1 cellular context compared by ENCODE assay signal in genomic region chr7:87003872-87004798, GRCh38.
TF ChIP-seq lines count a peak whose summit lies in the region.

No MANE protein-coding gene starts in this region.

TF ChIP-seq in K562, 482 proteins besides CTCF, POLR2A, EP300 and RAD21 (continued from another document and continues in another):
- TF ChIP-seq MBD1 (CRISPR knock-in tag; IDR thresholded peaks at IDR 0.05): no peak
- TF ChIP-seq JUND (IDR thresholded peaks at IDR 0.05; ENCODE audit: borderline replicate concordance, low read depth, low read length): peak; percentile 88
- peak; percentile 92; the same call in 2 of the 3 replicates for TF ChIP-seq JUND (tag; IDR thresholded peaks at IDR 0.05; ENCODE audit: borderline replicate concordance, low read depth, low read length)
- no peak for TF ChIP-seq ZNF143 (CRISPR knock-in tag; IDR thresholded peaks at IDR 0.05)
- TF ChIP-seq MCM7 (IDR thresholded peaks at IDR 0.05): no peak
- TF ChIP-seq SMARCB1 (IDR thresholded peaks at IDR 0.05; ENCODE audit: insufficient read length, low read depth): peak; percentile 23
- no peak for TF ChIP-seq POLR2B (IDR thresholded peaks at IDR 0.05; ENCODE audit: low read depth, partially characterized antibody)
- TF ChIP-seq PCBP2 (IDR thresholded peaks at IDR 0.05; ENCODE audit: low read depth, low read length, poor library complexity, severe bottlenecking): no peak
- TF ChIP-seq TRIM25 (IDR thresholded peaks at IDR 0.05; ENCODE audit: borderline replicate concordance): no peak
- TF ChIP-seq CBFA2T3 (IDR thresholded peaks at IDR 0.05): peak; percentile 70
- TF ChIP-seq, protein P1, sequence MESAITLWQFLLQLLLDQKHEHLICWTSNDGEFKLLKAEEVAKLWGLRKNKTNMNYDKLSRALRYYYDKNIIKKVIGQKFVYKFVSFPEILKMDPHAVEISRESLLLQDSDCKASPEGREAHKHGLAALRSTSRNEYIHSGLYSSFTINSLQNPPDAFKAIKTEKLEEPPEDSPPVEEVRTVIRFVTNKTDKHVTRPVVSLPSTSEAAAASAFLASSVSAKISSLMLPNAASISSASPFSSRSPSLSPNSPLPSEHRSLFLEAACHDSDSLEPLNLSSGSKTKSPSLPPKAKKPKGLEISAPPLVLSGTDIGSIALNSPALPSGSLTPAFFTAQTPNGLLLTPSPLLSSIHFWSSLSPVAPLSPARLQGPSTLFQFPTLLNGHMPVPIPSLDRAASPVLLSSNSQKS (CRISPR knock-in tag; IDR thresholded peaks at IDR 0.05): no peak
- TF ChIP-seq POLR3G (IDR thresholded peaks at IDR 0.05; ENCODE audit: extremely low read depth, insufficient read length, insufficient replicate concordance): no peak
- peak; percentile 57 for TF ChIP-seq ZNF592 (IDR thresholded peaks at IDR 0.05)
- TF ChIP-seq KAT7 (CRISPR knock-in tag; IDR thresholded peaks at IDR 0.05; ENCODE audit: borderline replicate concordance): no peak
- no peak for TF ChIP-seq POLR3A (IDR thresholded peaks at IDR 0.05; ENCODE audit: borderline replicate concordance, extremely low read depth, insufficient read depth, insufficient read length)
- no peak for TF ChIP-seq NUFIP1 (IDR thresholded peaks at IDR 0.05; ENCODE audit: partially characterized antibody)
- 0 out of 4 replicates have a peak, but pooled peaks of 1 of the 2 experiments have one; percentile 45 for TF ChIP-seq CSDE1 (IDR thresholded peaks at IDR 0.05)
- no peak for TF ChIP-seq HNRNPUL1 (IDR thresholded peaks at IDR 0.05; ENCODE audit: low read length)
- TF ChIP-seq PTTG1 (tag; IDR thresholded peaks at IDR 0.05; ENCODE audit: low read depth): no peak
- no peak for TF ChIP-seq STAT5B (CRISPR knock-in tag; IDR thresholded peaks at IDR 0.05)
- TF ChIP-seq SAP30 (IDR thresholded peaks at IDR 0.05; ENCODE audit: borderline replicate concordance, insufficient read depth, low read depth, low read length, poor library complexity, severe bottlenecking): peak; percentile 54
- peak; percentile 70 for TF ChIP-seq TCF3 (CRISPR knock-in tag; IDR thresholded peaks at IDR 0.05)
- TF ChIP-seq KDM4B (IDR thresholded peaks at IDR 0.05; ENCODE audit: borderline replicate concordance in 2 of 2, low read depth in 1 of 2): no peak
- TF ChIP-seq TFAP4 (CRISPR knock-in tag; IDR thresholded peaks at IDR 0.05; ENCODE audit: borderline replicate concordance): peak; percentile 98
- TF ChIP-seq NFE2 (IDR thresholded peaks at IDR 0.05; ENCODE audit: low read depth): peak; percentile 73
- 0 out of 2 replicates have a peak, but pooled peaks have one; percentile 17 for TF ChIP-seq ZNF395 (CRISPR knock-in tag; IDR thresholded peaks at IDR 0.05)
- TF ChIP-seq EZH2 (IDR thresholded peaks at IDR 0.05; ENCODE audit: borderline replicate concordance, low read depth, low read length): no peak
- no peak for TF ChIP-seq ZNF253 (CRISPR knock-in tag; conservative IDR thresholded peaks at IDR 0.05)
- TF ChIP-seq MAFG (tag; conservative IDR thresholded peaks at IDR 0.05): peak; percentile 59; the same call in 1 of the 2 replicates
- TF ChIP-seq NONO (IDR thresholded peaks at IDR 0.05; ENCODE audit: low read depth in 2 of 2, low read length in 1 of 2): no peak
- no peak for TF ChIP-seq ZNF184 (CRISPR knock-in tag; IDR thresholded peaks at IDR 0.05)
- TF ChIP-seq PRPF4 (IDR thresholded peaks at IDR 0.05; ENCODE audit: insufficient read depth, low read depth, low read length, poor library complexity, severe bottlenecking): no peak
- TF ChIP-seq RBFOX2 (IDR thresholded peaks at IDR 0.05; ENCODE audit: low read depth, low read length): no peak
- peak; percentile 74; the same call in 1 of the 2 replicates for TF ChIP-seq GATAD2B (IDR thresholded peaks at IDR 0.05; ENCODE audit: borderline replicate concordance)
- peak; percentile 78; the same call in 1 of the 2 replicates for TF ChIP-seq EHMT2 (IDR thresholded peaks at IDR 0.05)
- TF ChIP-seq ZNF318 (IDR thresholded peaks at IDR 0.05; ENCODE audit: borderline replicate concordance in 1 of 2, low read depth in 1 of 2): peak; percentile 55 to 94; a peak in 2 of 4 replicates
- 0 out of 2 replicates have a peak, but pooled peaks have one; percentile 11 for TF ChIP-seq SMAD3 (CRISPR knock-in tag; conservative IDR thresholded peaks at IDR 0.05)
- no peak for TF ChIP-seq CHCHD3 (CRISPR knock-in tag; IDR thresholded peaks at IDR 0.05)
- TF ChIP-seq ETV6 (IDR thresholded peaks at IDR 0.05; ENCODE audit: borderline replicate concordance in 1 of 2, low read depth in 2 of 2, low read length in 1 of 2): no peak
- no peak for TF ChIP-seq ETV6 (CRISPR knock-in tag; IDR thresholded peaks at IDR 0.05; ENCODE audit: borderline replicate concordance)
- 0 out of 2 replicates have a peak, but pooled peaks have one; percentile 28 for TF ChIP-seq FOXK1 (CRISPR knock-in tag; IDR thresholded peaks at IDR 0.05; ENCODE audit: borderline replicate concordance)
- TF ChIP-seq ZNF3 (CRISPR knock-in tag; IDR thresholded peaks at IDR 0.05): no peak
- TF ChIP-seq ZZZ3 (IDR thresholded peaks at IDR 0.05): no peak
- peak in 1 of 2 experiments; percentile 71; a peak in 1 of 3 replicates for TF ChIP-seq CBX3 (IDR thresholded peaks at IDR 0.05; ENCODE audit: borderline replicate concordance in 1 of 2, low read length in 2 of 2)
- no peak for TF ChIP-seq ZNF507 (tag; conservative IDR thresholded peaks at IDR 0.05)
- TF ChIP-seq TEAD1 (CRISPR knock-in tag; IDR thresholded peaks at IDR 0.05): peak in 1 of 2 experiments; percentile 67; a peak in 2 of 4 replicates
- no peak for TF ChIP-seq ZNF77 (CRISPR knock-in tag; IDR thresholded peaks at IDR 0.05)
- 0 out of 2 replicates have a peak, but pooled peaks have one; percentile 17 for TF ChIP-seq ZEB2 (IDR thresholded peaks at IDR 0.05)
